8 cellular contexts compared by ENCODE assay signal in the genomic region with DNA sequence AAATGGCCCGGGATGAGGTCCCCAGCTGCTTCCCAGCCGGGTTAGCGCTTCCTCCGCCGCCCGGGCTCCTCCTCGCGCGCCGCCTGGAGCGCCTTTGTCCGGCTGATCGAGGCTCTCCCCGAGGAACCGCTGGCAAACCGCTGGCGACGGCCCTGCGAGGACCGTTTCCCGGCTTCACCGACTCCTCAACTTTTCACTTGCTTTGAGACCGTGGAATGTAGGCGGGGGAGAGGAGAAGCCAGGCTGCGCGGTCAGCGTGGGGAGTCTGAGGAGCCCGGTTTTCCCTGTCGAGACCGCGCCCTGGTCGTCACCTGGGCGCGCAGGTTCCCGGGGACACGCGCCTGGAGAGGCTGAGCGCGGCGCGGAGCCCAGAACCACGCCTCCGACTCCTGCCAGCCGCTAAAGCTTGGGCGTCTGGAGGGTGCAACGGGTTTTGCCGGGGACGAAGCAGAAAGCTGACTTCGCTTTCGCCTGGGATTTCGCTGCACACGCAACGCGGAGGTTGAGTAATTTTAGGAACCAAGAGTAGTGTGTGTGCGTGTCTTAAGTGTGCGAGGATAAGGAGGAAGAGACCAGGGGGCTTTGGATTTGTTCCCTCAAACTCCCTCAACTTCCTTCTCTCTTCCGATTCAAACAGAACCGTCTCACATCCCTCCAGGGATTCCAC. TPM values are rescaled to one million over a fixed set of nuclear protein-coding genes. Genes with fewer than 3 reads are reported as not detected.
A peak's percentile ranks its signal among the peaks of the same experiment; 100 is the strongest.
DNase-seq lines count a peak whose midpoint lies in the region; ATAC-seq and TF ChIP-seq lines count a peak whose summit lies in the region.

No MANE protein-coding gene starts in this region.

- ATAC-seq in GM19324 (IDR thresholded peaks at IDR 0.05; ENCODE audit: low FRiP score, unreplicated experiment) (peak; percentile 12), HG03460 (IDR thresholded peaks at IDR 0.05; ENCODE audit: unreplicated experiment) (peak; percentile 28), right cardiac atrium (peak; percentile 7 to 26)

- peak overlapping the region in 4 of 8 donors; percentile 8 to 88 (median 80) for H3K27ac Mint-ChIP-seq in CD8-positive, alpha-beta memory T cell

- peak in 3 of 5 donors; percentile 28 to 51 (median 30) for DNase-seq in CD8-positive, alpha-beta memory T cell
- peak; percentile 60 for DNase-seq in RKO (ENCODE audit: low spot score)
- DNase-seq in amniotic stem cell (lab: John Stamatoyannopoulos, UW) = peak; percentile 28
- peak; percentile 41 to 80 (median 76) for DNase-seq in right cardiac atrium
- DNase-seq in prostate gland (ENCODE audit: low spot score) = peak; percentile 49
- no peak for DNase-seq in NCI-H510A treated with DMSO at 0.1 percent for 48 hours (lab: John Stamatoyannopoulos, UW)

- TF ChIP-seq POLR2A in prostate gland (IDR thresholded peaks at IDR 0.05) = peak; percentile 13

- POLR2A ChIA-PET in CD8-positive, alpha-beta memory T cell (lab: Charles Lee) = interaction anchor here (1.1 kb wide), 1 partner anchor 10 kb away, joined by 3 read pairs; no protein-coding TSS in a partner anchor

- CTCF ChIA-PET in CD8-positive, alpha-beta memory T cell (lab: Charles Lee) = no interaction called here

- peaks cover 12% of the 10 kb centered on the region for H3K4me1 ChIP-seq in CD8-positive, alpha-beta memory T cell (ENCODE audit: insufficient read depth, low read length)
- H3K4me1 ChIP-seq in right cardiac atrium (ENCODE audit: control insufficient read depth, insufficient read depth, low read length) (no peaks in the 10 kb centered on the region), prostate gland (replicated peaks) (peaks cover 3% of the 10 kb centered on the region)

- no peaks in the 10 kb centered on the region for H3K36me3 ChIP-seq in CD8-positive, alpha-beta memory T cell (ENCODE audit: insufficient read depth, low read length)
- no peaks in the 10 kb centered on the region for H3K36me3 ChIP-seq in prostate gland

- no peaks in the 10 kb centered on the region for H3K9me3 ChIP-seq in CD8-positive, alpha-beta memory T cell (ENCODE audit: low read length)
- H3K9me3 ChIP-seq in right cardiac atrium (ENCODE audit: control insufficient read depth, low read length) (no peaks in the 10 kb centered on the region), prostate gland (no peaks in the 10 kb centered on the region)

- no peaks in the 10 kb centered on the region for H3K27me3 Mint-ChIP-seq in CD8-positive, alpha-beta memory T cell

- no peaks in the 10 kb centered on the region for H3K9me3 Mint-ChIP-seq in CD8-positive, alpha-beta memory T cell

- H3K27me3 ChIP-seq in CD8-positive, alpha-beta memory T cell (ENCODE audit: insufficient read depth, low read length, poor library complexity, severe bottlenecking) = no peaks in the 10 kb centered on the region
- no peaks in the 10 kb centered on the region for H3K27me3 ChIP-seq in right cardiac atrium (ENCODE audit: control insufficient read depth, insufficient read depth)
- H3K27me3 ChIP-seq in prostate gland (replicated peaks; ENCODE audit: insufficient read depth) = no peaks in the 10 kb centered on the region

- TF ChIP-seq CTCF in prostate gland (IDR thresholded peaks at IDR 0.05) = no peak

- peaks cover 16 to 21% (median 20%) of the 10 kb centered on the region in 3 donors for H3K4me1 Mint-ChIP-seq in CD8-positive, alpha-beta memory T cell

- intact Hi-C loops in right cardiac atrium (cut with DNase I) = loop anchor here in 2 of 4 donors (2.0 to 10.0 kb wide), 2 partner anchors 80 to 136 kb away; partner anchors contain the start of gene VWA8 (in 1 of the 2)
- intact Hi-C loops in prostate gland (cut with DNase I) = loop anchor here (5.0 kb wide), 1 partner anchor 374 kb away; no protein-coding TSS in a partner anchor

- WGBS in right cardiac atrium = under 1% methylated on average over 58 of the region's 58 CpGs
- WGBS in prostate gland = under 1% methylated on average over 52 of the region's 58 CpGs

- H3K4me3 ChIP-seq in CD8-positive, alpha-beta memory T cell (ENCODE audit: low read length) = peak overlapping the region; percentile 57
- H3K4me3 ChIP-seq in right cardiac atrium (ENCODE audit: low read length) (peak overlapping the region; percentile 95), prostate gland (peak overlapping the region; percentile 82 to 90)

- peak overlapping the region; percentile 79 to 95 (median 89) for H3K4me3 Mint-ChIP-seq in CD8-positive, alpha-beta memory T cell

- H3K27ac ChIP-seq in CD8-positive, alpha-beta memory T cell (ENCODE audit: low read depth, low read length) = no peak overlapping the region
- H3K27ac ChIP-seq in right cardiac atrium (ENCODE audit: low read length) (peak overlapping the region; percentile 9), prostate gland (peak overlapping the region; percentile 96 to 97)

- peaks cover 0 to 8% (median 0%) of the 10 kb centered on the region in 3 donors for H3K36me3 Mint-ChIP-seq in CD8-positive, alpha-beta memory T cell

RNA-seq across cellular contexts. Expression of gene DGKH, which starts 7.3 kb away (rescaled TPM):
- 10 to 100 TPM; 10.2 to 10.9 TPM for total RNA-seq in CD8-positive, alpha-beta memory T cell
- polyA plus RNA-seq in CD8-positive, alpha-beta memory T cell = 2.5 TPM
- total RNA-seq in right cardiac atrium = 10 to 100 TPM in 1 of 4 donors, 1 to 10 TPM in 3; 3.9 to 12.1 (median 6.5) TPM
- 2.0 TPM for polyA plus RNA-seq in right cardiac atrium
- 1 to 10 TPM; 4.6 to 8.9 TPM for total RNA-seq in prostate gland
